Comparison of ENCODE assay signal across 1 cellular context in genomic region chr22:31753634-31754471, GRCh38.
A peak's percentile ranks its signal among the peaks of the same experiment; 100 is the strongest.
TF ChIP-seq lines count a peak whose summit lies in the region.

Gene DEPDC5 (plus strand): TSS chr22:31754019. CDS start chr22:31754922, 903 bp downstream.

TF ChIP-seq in A549, 52 proteins besides CTCF, POLR2A, EP300 and RAD21 (continued from another document):
- peak; percentile 49; the same call in 1 of the 2 replicates for TF ChIP-seq E2F6 (IDR thresholded peaks at IDR 0.05; ENCODE audit: borderline replicate concordance, low read depth)
- TF ChIP-seq NFE2L2 (conservative IDR thresholded peaks at IDR 0.05; ENCODE audit: low read length): no peak
- no peak for TF ChIP-seq POLR2AphosphoS2 (conservative IDR thresholded peaks at IDR 0.05; ENCODE audit: low read length)
- no peak for TF ChIP-seq CEBPB (IDR thresholded peaks at IDR 0.05)
- no peak for TF ChIP-seq RFX5 (IDR thresholded peaks at IDR 0.05)
- no peak for TF ChIP-seq ESRRA (IDR thresholded peaks at IDR 0.05; ENCODE audit: borderline replicate concordance, low read length)
- TF ChIP-seq MAX (IDR thresholded peaks at IDR 0.05): peak; percentile 68
- TF ChIP-seq PHF8 (IDR thresholded peaks at IDR 0.05; ENCODE audit: borderline replicate concordance, low read depth): peak; percentile 47; the same call in 1 of the 2 replicates
- peak; percentile 49; the same call in 1 of the 2 replicates for TF ChIP-seq HOXB5 (CRISPR knock-in tag; IDR thresholded peaks at IDR 0.05)
- TF ChIP-seq ELK1 (IDR thresholded peaks at IDR 0.05; ENCODE audit: low read depth, low read length): no peak
- TF ChIP-seq ZSCAN20 (CRISPR knock-in tag; IDR thresholded peaks at IDR 0.05): no peak
- TF ChIP-seq HMGXB4 (CRISPR knock-in tag; IDR thresholded peaks at IDR 0.05; ENCODE audit: borderline replicate concordance): no peak
- TF ChIP-seq ZC3H11A (IDR thresholded peaks at IDR 0.05): no peak
- no peak for TF ChIP-seq BHLHE40 (IDR thresholded peaks at IDR 0.05; ENCODE audit: low read depth, low read length)
- TF ChIP-seq HEYL (CRISPR knock-in tag; IDR thresholded peaks at IDR 0.05): no peak
- no peak for TF ChIP-seq EHMT2 (IDR thresholded peaks at IDR 0.05; ENCODE audit: low read depth)
- no peak for TF ChIP-seq TP53 (CRISPR knock-in tag; IDR thresholded peaks at IDR 0.05)
- no peak for TF ChIP-seq JUNB (IDR thresholded peaks at IDR 0.05)
- TF ChIP-seq ATOH8 (CRISPR knock-in tag; IDR thresholded peaks at IDR 0.05; ENCODE audit: low read depth): no peak
- TF ChIP-seq REST (IDR thresholded peaks at IDR 0.05): peak; percentile 58
- no peak for TF ChIP-seq EHF (CRISPR knock-in tag; IDR thresholded peaks at IDR 0.05)
- TF ChIP-seq GATA3 (IDR thresholded peaks at IDR 0.05; ENCODE audit: borderline replicate concordance): no peak
- no peak for TF ChIP-seq HDAC2 (IDR thresholded peaks at IDR 0.05)
- no peak for TF ChIP-seq NR3C1 (IDR thresholded peaks at IDR 0.05)
- no peak for TF ChIP-seq RCOR1 (IDR thresholded peaks at IDR 0.05; ENCODE audit: low read depth, low read length)
- TF ChIP-seq CHD2 (IDR thresholded peaks at IDR 0.05; ENCODE audit: low read length, partially characterized antibody): no peak
- no peak for TF ChIP-seq ZNF302 (CRISPR knock-in tag; IDR thresholded peaks at IDR 0.05)
